ENCODE assay signal across 8 cellular contexts in genomic region chr16:2639071-2640063, GRCh38. TPM values are rescaled to one million over a fixed set of nuclear protein-coding genes. Genes with fewer than 3 reads are reported as not detected.
DNase-seq lines count a peak whose midpoint lies in the region; ATAC-seq, FAIRE-seq and TF ChIP-seq lines count a peak whose summit lies in the region.
"Not testable (repeated sequence)": the region's sequence is repeated elsewhere in the genome, so short reads cannot be mapped to it uniquely, and the experiment has no call there.

No MANE protein-coding gene starts in this region.

- H3K27me3 Mint-ChIP-seq in effector memory CD8-positive, alpha-beta T cell: not testable (repeated sequence)

- not testable (repeated sequence) for H3K4me1 ChIP-seq in lower lobe of right lung

- not testable (repeated sequence) for H3K4me3 ChIP-seq in lower lobe of right lung

- not testable (repeated sequence) for H3K4me1 Mint-ChIP-seq in effector memory CD8-positive, alpha-beta T cell (ENCODE audit: low read depth in 2 of 2)

- intact Hi-C loops in lower lobe of right lung (cut with DNase I): not testable (repeated sequence)

- not testable (repeated sequence) for H3K36me3 ChIP-seq in lower lobe of right lung

- not testable (repeated sequence) for H3K27me3 ChIP-seq in lower lobe of right lung (ENCODE audit: low read depth)

- not testable (repeated sequence) for H3K9me3 Mint-ChIP-seq in effector memory CD8-positive, alpha-beta T cell

- ATAC-seq in HG03135 (IDR thresholded peaks at IDR 0.05; ENCODE audit: unreplicated experiment) (peak; percentile 55), lower lobe of right lung (peak; percentile 83 to 90)
- peak; percentile 84 for ATAC-seq in effector memory CD8-positive, alpha-beta T cell (replicated peaks)

- H3K9me3 ChIP-seq in lower lobe of right lung: not testable (repeated sequence)

- H3K36me3 Mint-ChIP-seq in effector memory CD8-positive, alpha-beta T cell (ENCODE audit: insufficient read depth): not testable (repeated sequence)

- H3K27ac Mint-ChIP-seq in effector memory CD8-positive, alpha-beta T cell: not testable (repeated sequence)

- TF ChIP-seq CTCF in GM12874 (IDR thresholded peaks at IDR 0.05; ENCODE audit: insufficient read depth, low read depth, low read length) (0 out of 2 replicates have a peak, but pooled peaks have one; percentile 1), lower lobe of right lung (IDR thresholded peaks at IDR 0.05) (peak; percentile 14)

- FAIRE-seq in urothelium cell line (lab: Jason Lieb, UNC): peak; percentile 5

- not testable (repeated sequence) for H3K4me3 Mint-ChIP-seq in effector memory CD8-positive, alpha-beta T cell

- not testable (repeated sequence) for H3K27ac ChIP-seq in lower lobe of right lung

- peak; percentile 42 for DNase-seq in activated CD4-positive, CD25-positive, alpha-beta regulatory T cell treated with anti-CD3 and anti-CD28 coated beads, Interleukin-2, amount 50 U/mL, for 72 hours
- peak; percentile 16 to 48 for DNase-seq in activated T-helper 1 cell treated with anti-CD3 and anti-CD28 coated beads, Interleukin-2, amount 50 U/mL, for 16 hours (ENCODE audit: low read depth in 1 of 2, low spot score in 1 of 2)
- peak in 1 of 3 experiments; percentile 49 for DNase-seq in effector memory CD8-positive, alpha-beta T cell
- peak; percentile 57 for DNase-seq in lower lobe of right lung
- peak; percentile 32 to 47 for DNase-seq in stimulated activated CD4-positive, alpha-beta T cell treated with anti-CD3 and anti-CD28 coated beads, Interleukin-1b, Interleukin-23, amount 100 ng/mL, for 4 hours (ENCODE audit: low read depth in 2 of 2)
- DNase-seq in urothelium cell line (ENCODE audit: low spot score): not testable (repeated sequence)

RNA-seq across cellular contexts. Expression of gene KCTD5, which starts 43.0 kb away (rescaled TPM):
- 24.8 TPM for total RNA-seq in lower lobe of right lung
